Comparison of ENCODE assay signal across 1 cellular context in genomic region chr11:9384535-9385287, GRCh38.
TF ChIP-seq lines count a peak whose summit lies in the region.

Gene IPO7, plus strand, starts transcription at chr11:9384652. Its CDS starts 112 bp downstream, at chr11:9384764.

TF ChIP-seq in K562, 482 proteins besides CTCF, POLR2A, EP300 and RAD21 (continued from another document and continues in another):
- TF ChIP-seq, protein P1, sequence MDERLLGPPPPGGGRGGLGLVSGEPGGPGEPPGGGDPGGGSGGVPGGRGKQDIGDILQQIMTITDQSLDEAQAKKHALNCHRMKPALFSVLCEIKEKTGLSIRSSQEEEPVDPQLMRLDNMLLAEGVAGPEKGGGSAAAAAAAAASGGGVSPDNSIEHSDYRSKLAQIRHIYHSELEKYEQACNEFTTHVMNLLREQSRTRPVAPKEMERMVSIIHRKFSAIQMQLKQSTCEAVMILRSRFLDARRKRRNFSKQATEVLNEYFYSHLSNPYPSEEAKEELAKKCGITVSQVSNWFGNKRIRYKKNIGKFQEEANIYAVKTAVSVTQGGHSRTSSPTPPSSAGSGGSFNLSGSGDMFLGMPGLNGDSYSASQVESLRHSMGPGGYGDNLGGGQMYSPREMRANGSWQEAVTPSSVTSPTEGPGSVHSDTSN (CRISPR knock-in tag; IDR thresholded peaks at IDR 0.05; ENCODE audit: low read depth) = no peak
- TF ChIP-seq, protein P1 (tag; conservative IDR thresholded peaks at IDR 0.05; ENCODE audit: low read depth) = no peak
- peak; percentile 79 for TF ChIP-seq TAF9B (IDR thresholded peaks at IDR 0.05; ENCODE audit: partially characterized antibody)
- no peak for TF ChIP-seq HSF4 (CRISPR knock-in tag; IDR thresholded peaks at IDR 0.05; ENCODE audit: borderline replicate concordance)
- peak; percentile 63; the same call in 1 of the 2 replicates for TF ChIP-seq ZSCAN29 (IDR thresholded peaks at IDR 0.05)
- no peak for TF ChIP-seq IRF9 (tag; IDR thresholded peaks at IDR 0.05)
- no peak for TF ChIP-seq POU5F1 (IDR thresholded peaks at IDR 0.05; ENCODE audit: borderline replicate concordance, low read depth, low read length, partially characterized antibody)
- no peak for TF ChIP-seq BACH1 (tag; IDR thresholded peaks at IDR 0.05)
- no peak for TF ChIP-seq ZNF77 (CRISPR knock-in tag; IDR thresholded peaks at IDR 0.05)
- TF ChIP-seq TFAM (CRISPR knock-in tag; conservative IDR thresholded peaks at IDR 0.05) = no peak
- no peak for TF ChIP-seq CBX2 (IDR thresholded peaks at IDR 0.05; ENCODE audit: insufficient read depth, low read length, poor library complexity, severe bottlenecking)
- no peak for TF ChIP-seq TCF7 (IDR thresholded peaks at IDR 0.05; ENCODE audit: borderline replicate concordance)
- no peak for TF ChIP-seq NELFE (IDR thresholded peaks at IDR 0.05; ENCODE audit: insufficient read depth, insufficient read length)
- no peak for TF ChIP-seq U2AF2 (optimal IDR thresholded peaks at IDR 0.05; ENCODE audit: low read depth, low read length)
- no peak for TF ChIP-seq TSC22D4 (tag; IDR thresholded peaks at IDR 0.05)
- no peak for TF ChIP-seq PHB2 (IDR thresholded peaks at IDR 0.05; ENCODE audit: low read depth)
- peak in 2 of 3 experiments; percentile 52 to 61 for TF ChIP-seq YY1 (IDR thresholded peaks at IDR 0.05; ENCODE audit: borderline replicate concordance in 1 of 3, control insufficient read depth in 1 of 3, extremely low read depth in 1 of 3, insufficient read depth in 3 of 3, insufficient read length in 1 of 3, insufficient replicate concordance in 2 of 3, low read depth in 1 of 3, low read length in 2 of 3)
- no peak for TF ChIP-seq MCM5 (IDR thresholded peaks at IDR 0.05; ENCODE audit: low read depth)
- TF ChIP-seq, protein P2, sequence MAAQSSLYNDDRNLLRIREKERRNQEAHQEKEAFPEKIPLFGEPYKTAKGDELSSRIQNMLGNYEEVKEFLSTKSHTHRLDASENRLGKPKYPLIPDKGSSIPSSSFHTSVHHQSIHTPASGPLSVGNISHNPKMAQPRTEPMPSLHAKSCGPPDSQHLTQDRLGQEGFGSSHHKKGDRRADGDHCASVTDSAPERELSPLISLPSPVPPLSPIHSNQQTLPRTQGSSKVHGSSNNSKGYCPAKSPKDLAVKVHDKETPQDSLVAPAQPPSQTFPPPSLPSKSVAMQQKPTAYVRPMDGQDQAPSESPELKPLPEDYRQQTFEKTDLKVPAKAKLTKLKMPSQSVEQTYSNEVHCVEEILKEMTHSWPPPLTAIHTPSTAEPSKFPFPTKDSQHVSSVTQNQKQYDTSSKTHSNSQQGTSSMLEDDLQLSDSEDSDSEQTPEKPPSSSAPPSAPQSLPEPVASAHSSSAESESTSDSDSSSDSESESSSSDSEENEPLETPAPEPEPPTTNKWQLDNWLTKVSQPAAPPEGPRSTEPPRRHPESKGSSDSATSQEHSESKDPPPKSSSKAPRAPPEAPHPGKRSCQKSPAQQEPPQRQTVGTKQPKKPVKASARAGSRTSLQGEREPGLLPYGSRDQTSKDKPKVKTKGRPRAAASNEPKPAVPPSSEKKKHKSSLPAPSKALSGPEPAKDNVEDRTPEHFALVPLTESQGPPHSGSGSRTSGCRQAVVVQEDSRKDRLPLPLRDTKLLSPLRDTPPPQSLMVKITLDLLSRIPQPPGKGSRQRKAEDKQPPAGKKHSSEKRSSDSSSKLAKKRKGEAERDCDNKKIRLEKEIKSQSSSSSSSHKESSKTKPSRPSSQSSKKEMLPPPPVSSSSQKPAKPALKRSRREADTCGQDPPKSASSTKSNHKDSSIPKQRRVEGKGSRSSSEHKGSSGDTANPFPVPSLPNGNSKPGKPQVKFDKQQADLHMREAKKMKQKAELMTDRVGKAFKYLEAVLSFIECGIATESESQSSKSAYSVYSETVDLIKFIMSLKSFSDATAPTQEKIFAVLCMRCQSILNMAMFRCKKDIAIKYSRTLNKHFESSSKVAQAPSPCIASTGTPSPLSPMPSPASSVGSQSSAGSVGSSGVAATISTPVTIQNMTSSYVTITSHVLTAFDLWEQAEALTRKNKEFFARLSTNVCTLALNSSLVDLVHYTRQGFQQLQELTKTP (IDR thresholded peaks at IDR 0.05; ENCODE audit: low read depth in 1 of 2, partially characterized antibody in 2 of 2) = peak in 1 of 2 experiments; percentile 73
- TF ChIP-seq, protein P3, sequence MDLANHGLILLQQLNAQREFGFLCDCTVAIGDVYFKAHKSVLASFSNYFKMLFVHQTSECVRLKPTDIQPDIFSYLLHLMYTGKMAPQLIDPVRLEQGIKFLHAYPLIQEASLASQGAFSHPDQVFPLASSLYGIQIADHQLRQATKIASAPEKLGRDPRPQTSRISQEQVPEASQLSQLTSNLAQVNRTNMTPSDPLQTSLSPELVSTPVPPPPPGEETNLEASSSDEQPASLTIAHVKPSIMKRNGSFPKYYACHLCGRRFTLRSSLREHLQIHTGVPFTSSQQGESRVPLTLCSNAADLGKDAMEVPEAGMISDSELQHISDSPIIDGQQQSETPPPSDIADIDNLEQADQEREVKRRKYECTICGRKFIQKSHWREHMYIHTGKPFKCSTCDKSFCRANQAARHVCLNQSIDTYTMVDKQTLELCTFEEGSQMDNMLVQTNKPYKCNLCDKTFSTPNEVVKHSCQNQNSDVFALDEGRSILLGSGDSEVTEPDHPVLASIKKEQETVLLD (IDR thresholded peaks at IDR 0.05) = 0 out of 2 replicates have a peak, but pooled peaks have one; percentile 5
- TF ChIP-seq, protein P4, sequence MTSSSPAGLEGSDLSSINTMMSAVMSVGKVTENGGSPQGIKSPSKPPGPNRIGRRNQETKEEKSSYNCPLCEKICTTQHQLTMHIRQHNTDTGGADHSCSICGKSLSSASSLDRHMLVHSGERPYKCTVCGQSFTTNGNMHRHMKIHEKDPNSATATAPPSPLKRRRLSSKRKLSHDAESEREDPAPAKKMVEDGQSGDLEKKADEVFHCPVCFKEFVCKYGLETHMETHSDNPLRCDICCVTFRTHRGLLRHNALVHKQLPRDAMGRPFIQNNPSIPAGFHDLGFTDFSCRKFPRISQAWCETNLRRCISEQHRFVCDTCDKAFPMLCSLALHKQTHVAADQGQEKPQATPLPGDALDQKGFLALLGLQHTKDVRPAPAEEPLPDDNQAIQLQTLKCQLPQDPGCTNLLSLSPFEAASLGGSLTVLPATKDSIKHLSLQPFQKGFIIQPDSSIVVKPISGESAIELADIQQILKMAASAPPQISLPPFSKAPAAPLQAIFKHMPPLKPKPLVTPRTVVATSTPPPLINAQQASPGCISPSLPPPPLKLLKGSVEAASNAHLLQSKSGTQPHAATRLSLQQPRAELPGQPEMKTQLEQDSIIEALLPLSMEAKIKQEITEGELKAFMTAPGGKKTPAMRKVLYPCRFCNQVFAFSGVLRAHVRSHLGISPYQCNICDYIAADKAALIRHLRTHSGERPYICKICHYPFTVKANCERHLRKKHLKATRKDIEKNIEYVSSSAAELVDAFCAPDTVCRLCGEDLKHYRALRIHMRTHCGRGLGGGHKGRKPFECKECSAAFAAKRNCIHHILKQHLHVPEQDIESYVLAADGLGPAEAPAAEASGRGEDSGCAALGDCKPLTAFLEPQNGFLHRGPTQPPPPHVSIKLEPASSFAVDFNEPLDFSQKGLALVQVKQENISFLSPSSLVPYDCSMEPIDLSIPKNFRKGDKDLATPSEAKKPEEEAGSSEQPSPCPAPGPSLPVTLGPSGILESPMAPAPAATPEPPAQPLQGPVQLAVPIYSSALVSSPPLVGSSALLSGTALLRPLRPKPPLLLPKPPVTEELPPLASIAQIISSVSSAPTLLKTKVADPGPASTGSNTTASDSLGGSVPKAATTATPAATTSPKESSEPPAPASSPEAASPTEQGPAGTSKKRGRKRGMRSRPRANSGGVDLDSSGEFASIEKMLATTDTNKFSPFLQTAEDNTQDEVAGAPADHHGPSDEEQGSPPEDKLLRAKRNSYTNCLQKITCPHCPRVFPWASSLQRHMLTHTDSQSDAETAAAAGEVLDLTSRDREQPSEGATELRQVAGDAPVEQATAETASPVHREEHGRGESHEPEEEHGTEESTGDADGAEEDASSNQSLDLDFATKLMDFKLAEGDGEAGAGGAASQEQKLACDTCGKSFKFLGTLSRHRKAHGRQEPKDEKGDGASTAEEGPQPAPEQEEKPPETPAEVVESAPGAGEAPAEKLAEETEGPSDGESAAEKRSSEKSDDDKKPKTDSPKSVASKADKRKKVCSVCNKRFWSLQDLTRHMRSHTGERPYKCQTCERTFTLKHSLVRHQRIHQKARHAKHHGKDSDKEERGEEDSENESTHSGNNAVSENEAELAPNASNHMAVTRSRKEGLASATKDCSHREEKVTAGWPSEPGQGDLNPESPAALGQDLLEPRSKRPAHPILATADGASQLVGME (CRISPR knock-in tag; IDR thresholded peaks at IDR 0.05) = 0 out of 2 replicates have a peak, but pooled peaks have one; percentile 18
- TF ChIP-seq STAT5A (IDR thresholded peaks at IDR 0.05; ENCODE audit: borderline replicate concordance, low read length) = no peak
- TF ChIP-seq SIN3A (IDR thresholded peaks at IDR 0.05; ENCODE audit: borderline replicate concordance in 2 of 2, control insufficient read depth in 1 of 2, low read depth in 2 of 2, low read length in 2 of 2) = peak; percentile 74 to 94
- TF ChIP-seq SMARCA5 (IDR thresholded peaks at IDR 0.05) = no peak
- peak; percentile 72 for TF ChIP-seq NR2C2 (CRISPR knock-in tag; IDR thresholded peaks at IDR 0.05)
- peak; percentile 93 for TF ChIP-seq NR2C2 (tag; IDR thresholded peaks at IDR 0.05)
- TF ChIP-seq, protein P5, sequence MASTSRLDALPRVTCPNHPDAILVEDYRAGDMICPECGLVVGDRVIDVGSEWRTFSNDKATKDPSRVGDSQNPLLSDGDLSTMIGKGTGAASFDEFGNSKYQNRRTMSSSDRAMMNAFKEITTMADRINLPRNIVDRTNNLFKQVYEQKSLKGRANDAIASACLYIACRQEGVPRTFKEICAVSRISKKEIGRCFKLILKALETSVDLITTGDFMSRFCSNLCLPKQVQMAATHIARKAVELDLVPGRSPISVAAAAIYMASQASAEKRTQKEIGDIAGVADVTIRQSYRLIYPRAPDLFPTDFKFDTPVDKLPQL (IDR thresholded peaks at IDR 0.05; ENCODE audit: extremely low read depth, insufficient read length) = no peak
- no peak for TF ChIP-seq BDP1 (IDR thresholded peaks at IDR 0.05; ENCODE audit: insufficient read depth, insufficient read length)
- TF ChIP-seq FUS (optimal IDR thresholded peaks at IDR 0.05; ENCODE audit: low read depth, low read length) = no peak
- no peak for TF ChIP-seq NUFIP1 (IDR thresholded peaks at IDR 0.05; ENCODE audit: partially characterized antibody)
- peak; percentile 96 for TF ChIP-seq HCFC1 (IDR thresholded peaks at IDR 0.05; ENCODE audit: low read depth, low read length)
- no peak for TF ChIP-seq PPARD (CRISPR knock-in tag; IDR thresholded peaks at IDR 0.05)
- no peak for TF ChIP-seq DNMT1 (IDR thresholded peaks at IDR 0.05)
- TF ChIP-seq BCOR (IDR thresholded peaks at IDR 0.05) = no peak
- TF ChIP-seq FOXM1 (IDR thresholded peaks at IDR 0.05; ENCODE audit: low read depth) = no peak
- TF ChIP-seq FOXM1 (CRISPR knock-in tag; IDR thresholded peaks at IDR 0.05; ENCODE audit: low read depth) = peak; percentile 89
- TF ChIP-seq SPI1 (IDR thresholded peaks at IDR 0.05; ENCODE audit: borderline replicate concordance, low read depth, low read length) = no peak
- TF ChIP-seq, protein P6, sequence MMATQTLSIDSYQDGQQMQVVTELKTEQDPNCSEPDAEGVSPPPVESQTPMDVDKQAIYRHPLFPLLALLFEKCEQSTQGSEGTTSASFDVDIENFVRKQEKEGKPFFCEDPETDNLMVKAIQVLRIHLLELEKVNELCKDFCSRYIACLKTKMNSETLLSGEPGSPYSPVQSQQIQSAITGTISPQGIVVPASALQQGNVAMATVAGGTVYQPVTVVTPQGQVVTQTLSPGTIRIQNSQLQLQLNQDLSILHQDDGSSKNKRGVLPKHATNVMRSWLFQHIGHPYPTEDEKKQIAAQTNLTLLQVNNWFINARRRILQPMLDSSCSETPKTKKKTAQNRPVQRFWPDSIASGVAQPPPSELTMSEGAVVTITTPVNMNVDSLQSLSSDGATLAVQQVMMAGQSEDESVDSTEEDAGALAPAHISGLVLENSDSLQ (IDR thresholded peaks at IDR 0.05) = no peak
- no peak for TF ChIP-seq USF2 (CRISPR knock-in tag; IDR thresholded peaks at IDR 0.05)
- TF ChIP-seq KDM1A (IDR thresholded peaks at IDR 0.05) = no peak
- TF ChIP-seq GTF2E2 (tag; IDR thresholded peaks at IDR 0.05) = peak; percentile 36; the same call in 1 of the 2 replicates
- TF ChIP-seq RFX5 (IDR thresholded peaks at IDR 0.05; ENCODE audit: low read depth, low read length) = no peak
- TF ChIP-seq TEAD4 (IDR thresholded peaks at IDR 0.05; ENCODE audit: low read length) = no peak
- TF ChIP-seq TEAD4 (CRISPR knock-in tag; IDR thresholded peaks at IDR 0.05; ENCODE audit: borderline replicate concordance) = 0 out of 2 replicates have a peak, but pooled peaks have one; percentile 11
- peak; percentile 99 for TF ChIP-seq MYC (IDR thresholded peaks at IDR 0.05; ENCODE audit: low read depth, low read length)
- peak; percentile 95 for TF ChIP-seq MYC (CRISPR knock-in tag; IDR thresholded peaks at IDR 0.05; ENCODE audit: borderline replicate concordance, low read depth)
